8 cellular contexts compared by ENCODE assay signal in the genomic region with DNA sequence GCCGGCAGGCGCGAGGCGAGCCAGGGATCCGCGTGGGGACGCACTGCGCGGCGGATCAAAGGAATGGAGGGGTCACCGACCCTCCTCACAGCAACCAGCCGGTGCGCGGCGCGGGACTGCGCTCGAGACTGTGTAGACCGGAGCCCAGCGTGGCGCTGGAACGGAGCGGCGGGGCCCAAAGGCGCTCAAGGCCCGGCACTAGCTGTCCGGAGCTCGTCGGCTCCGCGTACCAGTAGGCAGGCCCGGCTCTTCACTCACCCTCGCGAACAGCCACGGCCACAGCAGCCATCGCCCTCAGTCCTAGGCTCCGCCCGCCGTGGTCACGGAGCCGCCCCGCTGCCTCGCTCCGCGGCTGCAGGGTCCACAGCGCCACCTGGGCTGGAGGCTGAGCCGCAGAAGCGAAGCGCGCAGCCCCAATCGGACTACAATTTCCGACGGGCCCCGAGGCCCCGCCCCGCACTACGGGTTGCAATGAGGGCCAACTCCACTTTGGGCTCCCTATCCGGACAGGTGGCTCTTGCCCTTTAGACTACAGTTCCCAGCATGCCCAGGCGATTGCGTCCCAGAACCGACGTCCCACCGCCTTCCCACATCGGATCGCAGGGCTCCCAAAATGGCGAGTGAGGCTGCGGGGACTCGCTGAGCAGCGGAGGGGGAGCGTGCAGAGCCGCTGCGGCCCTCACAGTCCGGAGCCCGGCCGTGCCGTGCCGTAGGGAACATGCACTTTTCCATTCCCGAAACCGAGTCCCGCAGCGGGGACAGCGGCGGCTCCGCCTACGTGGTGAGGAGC. TPM values are rescaled to one million over a fixed set of nuclear protein-coding genes. Genes with fewer than 3 reads are reported as not detected.
DNase-seq lines count a peak whose midpoint lies in the region; ATAC-seq and TF ChIP-seq lines count a peak whose summit lies in the region.

EIF2B4 (minus strand) TSS at position 313 of the 790 bp plus-strand sequence; CDS start at position 289, 24 bp downstream.
A gene with protein sequence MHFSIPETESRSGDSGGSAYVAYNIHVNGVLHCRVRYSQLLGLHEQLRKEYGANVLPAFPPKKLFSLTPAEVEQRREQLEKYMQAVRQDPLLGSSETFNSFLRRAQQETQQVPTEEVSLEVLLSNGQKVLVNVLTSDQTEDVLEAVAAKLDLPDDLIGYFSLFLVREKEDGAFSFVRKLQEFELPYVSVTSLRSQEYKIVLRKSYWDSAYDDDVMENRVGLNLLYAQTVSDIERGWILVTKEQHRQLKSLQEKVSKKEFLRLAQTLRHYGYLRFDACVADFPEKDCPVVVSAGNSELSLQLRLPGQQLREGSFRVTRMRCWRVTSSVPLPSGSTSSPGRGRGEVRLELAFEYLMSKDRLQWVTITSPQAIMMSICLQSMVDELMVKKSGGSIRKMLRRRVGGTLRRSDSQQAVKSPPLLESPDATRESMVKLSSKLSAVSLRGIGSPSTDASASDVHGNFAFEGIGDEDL (plus strand): TSS at position 591 of the 790 bp plus-strand sequence. CDS start 128 bp downstream, at position 719.

- no peaks in the 10 kb centered on the region for H3K9me2 ChIP-seq in DOHH2 (replicated peaks; ENCODE audit: control insufficient read depth, low read length)

- TF ChIP-seq CTCF in DOHH2 (IDR thresholded peaks at IDR 0.05; ENCODE audit: low read depth, low read length, poor library complexity, severe bottlenecking) (peak; percentile 82), Peyer's patch (IDR thresholded peaks at IDR 0.05) (peak; percentile 53 to 85 (median 71))

- H3K27me3 ChIP-seq in DOHH2 (ENCODE audit: control insufficient read depth, low read length), result no peaks in the 10 kb centered on the region
- no peaks in the 10 kb centered on the region for H3K27me3 ChIP-seq in Peyer's patch
- no peaks in the 10 kb centered on the region for H3K27me3 ChIP-seq in esophagus (ENCODE audit: control insufficient read depth in 1 of 2, insufficient read depth in 2 of 2, low read length in 2 of 2)
- H3K27me3 ChIP-seq in muscle layer of colon (ENCODE audit: control insufficient read depth in 1 of 2, insufficient read depth in 2 of 2, low read length in 2 of 2), result no peaks in the 10 kb centered on the region

- 0% methylated on average over 80 to 85 of the region's 85 CpGs for WGBS in esophagus, 2 donors

- TF ChIP-seq POLR2A in Peyer's patch (IDR thresholded peaks at IDR 0.05), result peak; percentile 44 to 55

- H3K27ac ChIP-seq in DOHH2 (ENCODE audit: low read depth, low read length) (peak within 1 kb of the TSS; percentile 86), KOPT-K1 (ENCODE audit: low read depth, low read length, poor library complexity, severe bottlenecking) (peak within 1 kb of the TSS; percentile 85), Peyer's patch (peak within 1 kb of the TSS; percentile 87 to 90 (median 90)), esophagus (ENCODE audit: low read depth in 2 of 2, low read length in 1 of 2) (peak within 1 kb of the TSS; percentile 96 to 97), muscle layer of colon (ENCODE audit: low read depth, low read length) (peak within 1 kb of the TSS; percentile 92)

- peak; percentile 87 for ATAC-seq in GM21786 (IDR thresholded peaks at IDR 0.05; ENCODE audit: unreplicated experiment)

- peak within 1 kb of the TSS; percentile 97 for H3K4me2 ChIP-seq in DOHH2 (ENCODE audit: low read length)

- DNase-seq in Peyer's patch, result peak; percentile 97 to 100 (median 100)
- DNase-seq in activated T-cell treated with anti-CD3 and anti-CD28 coated beads, Interleukin-2, amount 50 U/mL, for 48 hours, result peak; percentile 99 to 100
- peak; percentile 98 for DNase-seq in stimulated activated CD8-positive, alpha-beta memory T cell treated with anti-CD3 and anti-CD28 coated beads, Interleukin-7, amount 100 ng/mL, for 24 hours (ENCODE audit: low read depth)

- H3F3A ChIP-seq in DOHH2 (ENCODE audit: control insufficient read depth, insufficient read depth), result no peaks in the 10 kb centered on the region

- H3K36me3 ChIP-seq in DOHH2 (ENCODE audit: control insufficient read depth, low read length), result peaks cover 79% of the 10 kb centered on the region
- peaks cover 67% of the 10 kb centered on the region for H3K36me3 ChIP-seq in KOPT-K1 (ENCODE audit: insufficient read depth, low read length)
- peaks cover 0 to 60% (median 4%) of the 10 kb centered on the region in 3 donors for H3K36me3 ChIP-seq in Peyer's patch
- H3K36me3 ChIP-seq in esophagus (ENCODE audit: control insufficient read depth in 2 of 2, insufficient read depth in 2 of 2, low read length in 1 of 2), result peaks cover 15 to 39% of the 10 kb centered on the region in 2 donors
- peaks cover 61% of the 10 kb centered on the region for H3K36me3 ChIP-seq in muscle layer of colon (ENCODE audit: insufficient read depth, low read length)

- H3K9ac ChIP-seq in muscle layer of colon (ENCODE audit: low read length), result peak within 1 kb of the TSS; percentile 93

- H4K20me1 ChIP-seq in DOHH2 (ENCODE audit: control insufficient read depth, insufficient read depth, low read depth, low read length), result peaks cover 4% of the 10 kb centered on the region; the same call in 1 of the 2 replicates

- no peaks in the 10 kb centered on the region for H3K9me3 ChIP-seq in DOHH2 (ENCODE audit: control insufficient read depth, insufficient read depth, low read length)
- H3K9me3 ChIP-seq in KOPT-K1 (ENCODE audit: insufficient read depth, low read length, poor library complexity, severe bottlenecking), result no peaks in the 10 kb centered on the region
- H3K9me3 ChIP-seq in Peyer's patch, result no peaks in the 10 kb centered on the region
- no peaks in the 10 kb centered on the region for H3K9me3 ChIP-seq in esophagus (ENCODE audit: control insufficient read depth in 2 of 2, insufficient read depth in 1 of 2, low read depth in 1 of 2, low read length in 1 of 2)
- H3K9me3 ChIP-seq in muscle layer of colon (ENCODE audit: low read length), result no peaks in the 10 kb centered on the region

- peaks cover 27% of the 10 kb centered on the region for H3K4me1 ChIP-seq in DOHH2 (ENCODE audit: control insufficient read depth, low read length)
- H3K4me1 ChIP-seq in Peyer's patch, result peaks cover 0 to 27% (median 11%) of the 10 kb centered on the region in 4 donors
- peaks cover 0 to 5% of the 10 kb centered on the region in 2 donors for H3K4me1 ChIP-seq in esophagus (ENCODE audit: control insufficient read depth in 2 of 2, insufficient read depth in 2 of 2, low read length in 1 of 2)
- peaks cover 34% of the 10 kb centered on the region for H3K4me1 ChIP-seq in muscle layer of colon (ENCODE audit: insufficient read depth, low read length)

- H3K4me3 ChIP-seq in DOHH2 (ENCODE audit: low read length), result peak within 1 kb of the TSS; percentile 87
- H3K4me3 ChIP-seq in Peyer's patch, result peak within 1 kb of the TSS; percentile 77 to 89 (median 78)
- peak within 1 kb of the TSS; percentile 83 to 97 for H3K4me3 ChIP-seq in esophagus (ENCODE audit: low read depth in 1 of 2, low read length in 2 of 2)
- H3K4me3 ChIP-seq in muscle layer of colon (ENCODE audit: low read depth in 1 of 2, low read length in 2 of 2), result peak within 1 kb of the TSS; percentile 81 to 92

- peaks cover 55% of the 10 kb centered on the region for H3K79me2 ChIP-seq in DOHH2 (ENCODE audit: control insufficient read depth, low read length)

RNA-seq across cellular contexts. Expression of gene EIF2B4, which starts in this region (rescaled TPM):
- 10 to 100 TPM; 19.8 to 47.0 (median 33.7) TPM for total RNA-seq in Peyer's patch
- 10 to 100 TPM; 44.1 to 55.5 TPM for polyA plus RNA-seq in esophagus

RNA-seq across cellular contexts. Expression of the second gene that starts in this region (rescaled TPM):
- total RNA-seq in Peyer's patch, result 10 to 100 TPM; 75.1 to 88.2 (median 77.1) TPM
- polyA plus RNA-seq in esophagus, result 10 to 100 TPM; 36.9 to 61.7 TPM

Comparison
In these comparisons a context has a peak if more than half of its experiments do, and no peak if none do; other contexts are left out.
1. Peak in every context shown above with its lines: DNase-seq, ATAC-seq, H3K4me3 ChIP-seq and H3K27ac ChIP-seq.